Comparison of ENCODE assay signal across 25 cellular contexts in genomic region chr2:7523557-7524210, GRCh38.
DNase-seq lines count a peak whose midpoint lies in the region; ATAC-seq and TF ChIP-seq lines count a peak whose summit lies in the region.
"Had no signal": no experiment of that assay in that cellular context is flagged by ENCODE, and none has a peak within 500 bp of the region (broad histone marks: within the 10 kb centered on the region; RNA-seq: fewer than 3 reads in every experiment).

No MANE protein-coding gene starts in this region.

- no peak overlapping the region for H3K4me3 ChIP-seq in BJ (ENCODE audit: low read depth, low read length)
- no peak overlapping the region for H3K4me3 ChIP-seq in adipocyte (ENCODE audit: low read length)
- H3K4me3 ChIP-seq: coronary artery, esophagus squamous epithelium, psoas muscle, thyroid gland had no signal

- no peaks in the 10 kb centered on the region for H3K36me3 ChIP-seq in BJ (ENCODE audit: control insufficient read depth, insufficient read depth, low read length)
- H3K36me3 ChIP-seq in adipocyte (ENCODE audit: control insufficient read depth, insufficient read depth, low read length, severe bottlenecking), result no peaks in the 10 kb centered on the region
- H3K36me3 ChIP-seq: BE2C, esophagus squamous epithelium, neutrophil, thyroid gland had no signal

- H3K4me1 Mint-ChIP-seq in activated CD4-positive, alpha-beta T cell treated with anti-CD3 and anti-CD28 coated beads for 36 hours, result peaks cover 56% of the 10 kb centered on the region
- H3K4me1 Mint-ChIP-seq in T-helper 1 cell treated with Interleukin-12 subunit alpha and Interleukin-12 subunit beta and Interleukin-4 antibody, amounts not matched to agents 30 μg/mL and 1 μg/mL, for 36 hours (ENCODE audit: low read depth), result peaks cover 38% of the 10 kb centered on the region
- H3K4me1 Mint-ChIP-seq: stimulated activated memory B cell treated with anti-CD40 and anti-IgM and Interleukin-4, amounts not matched to agents 10 μg/mL and 1 μg/mL and 100 μg/mL, for 72 hours had no signal

- H3K9ac ChIP-seq in adipocyte (ENCODE audit: low read length), result no peak overlapping the region

- TF ChIP-seq CTCF in BJ (IDR thresholded peaks at IDR 0.05; ENCODE audit: insufficient read depth, low read depth, low read length), result no peak

- H3K36me3 Mint-ChIP-seq in activated CD4-positive, alpha-beta T cell treated with anti-CD3 and anti-CD28 coated beads for 36 hours (ENCODE audit: low read depth), result peaks cover 22% of the 10 kb centered on the region
- peaks cover 17% of the 10 kb centered on the region for H3K36me3 Mint-ChIP-seq in T-helper 1 cell treated with Interleukin-12 subunit alpha and Interleukin-12 subunit beta and Interleukin-4 antibody, amounts not matched to agents 30 μg/mL and 1 μg/mL, for 36 hours (ENCODE audit: low read depth)
- H3K36me3 Mint-ChIP-seq: stimulated activated memory B cell treated with anti-CD40 and anti-IgM and Interleukin-4, amounts not matched to agents 10 μg/mL and 1 μg/mL and 100 μg/mL, for 72 hours had no signal

- POLR2A ChIA-PET in activated CD4-positive, alpha-beta T cell treated with anti-CD3 and anti-CD28 coated beads for 36 hours (lab: Charles Lee), result interaction anchor here (0.6 to 1.0 kb wide), 4 partner anchors 12 to 302 kb away, joined by 3 to 4 read pairs (median 3); no protein-coding TSS in a partner anchor
- POLR2A ChIA-PET in BJ (lab: Charles Lee), result no interaction called here

- peak overlapping the region; percentile 46 for H3K4me3 Mint-ChIP-seq in activated CD4-positive, alpha-beta T cell treated with anti-CD3 and anti-CD28 coated beads for 36 hours
- H3K4me3 Mint-ChIP-seq in T-helper 1 cell treated with Interleukin-12 subunit alpha and Interleukin-12 subunit beta and Interleukin-4 antibody, amounts not matched to agents 30 μg/mL and 1 μg/mL, for 36 hours, result no peak overlapping the region
- H3K4me3 Mint-ChIP-seq: stimulated activated memory B cell treated with anti-CD40 and anti-IgM and Interleukin-4, amounts not matched to agents 10 μg/mL and 1 μg/mL and 100 μg/mL, for 72 hours had no signal

- CTCF ChIA-PET in activated CD4-positive, alpha-beta T cell treated with anti-CD3 and anti-CD28 coated beads for 36 hours (lab: Charles Lee), result interaction anchor here (0.6 to 1.4 kb wide), 3 partner anchors 15 to 36 kb away, joined by 3 read pairs; no protein-coding TSS in a partner anchor
- CTCF ChIA-PET in BJ (lab: Yijun Ruan, JAX), result interaction anchor here (0.5 to 1.1 kb wide), 2 partner anchors 71 to 426 kb away, joined by 3 read pairs; no protein-coding TSS in a partner anchor

- H3K27me3 Mint-ChIP-seq in activated CD4-positive, alpha-beta T cell treated with anti-CD3 and anti-CD28 coated beads for 36 hours, result no peaks in the 10 kb centered on the region
- H3K27me3 Mint-ChIP-seq in T-helper 1 cell treated with Interleukin-12 subunit alpha and Interleukin-12 subunit beta and Interleukin-4 antibody, amounts not matched to agents 30 μg/mL and 1 μg/mL, for 36 hours (ENCODE audit: low read depth), result no peaks in the 10 kb centered on the region
- H3K27me3 Mint-ChIP-seq: stimulated activated memory B cell treated with anti-CD40 and anti-IgM and Interleukin-4, amounts not matched to agents 10 μg/mL and 1 μg/mL and 100 μg/mL, for 72 hours had no signal

- peaks cover 18% of the 10 kb centered on the region for H3K9me3 Mint-ChIP-seq in activated CD4-positive, alpha-beta T cell treated with anti-CD3 and anti-CD28 coated beads for 36 hours (ENCODE audit: low read depth)
- peaks cover 34% of the 10 kb centered on the region for H3K9me3 Mint-ChIP-seq in T-helper 1 cell treated with Interleukin-12 subunit alpha and Interleukin-12 subunit beta and Interleukin-4 antibody, amounts not matched to agents 30 μg/mL and 1 μg/mL, for 36 hours

- H3K27ac Mint-ChIP-seq in activated CD4-positive, alpha-beta T cell treated with anti-CD3 and anti-CD28 coated beads for 36 hours, result peak overlapping the region; percentile 92
- H3K27ac Mint-ChIP-seq in T-helper 1 cell treated with Interleukin-12 subunit alpha and Interleukin-12 subunit beta and Interleukin-4 antibody, amounts not matched to agents 30 μg/mL and 1 μg/mL, for 36 hours, result peak overlapping the region; percentile 49
- H3K27ac Mint-ChIP-seq: stimulated activated memory B cell treated with anti-CD40 and anti-IgM and Interleukin-4, amounts not matched to agents 10 μg/mL and 1 μg/mL and 100 μg/mL, for 72 hours had no signal

- ATAC-seq in activated CD4-positive, alpha-beta T cell treated with anti-CD3 and anti-CD28 coated beads for 36 hours, result peak; percentile 51
- ATAC-seq: psoas muscle; stimulated activated memory B cell treated with anti-CD40 and anti-IgM and Interleukin-4, amounts not matched to agents 10 μg/mL and 1 μg/mL and 100 μg/mL, for 72 hours had no signal

- intact Hi-C loops in activated CD4-positive, alpha-beta T cell treated with anti-CD3 and anti-CD28 coated beads for 36 hours (cut with DNase I, micrococcal nuclease), result loop anchor here (1.0 to 5.0 kb wide), 5 partner anchors 55 to 234 kb away; no protein-coding TSS in a partner anchor

- H3K9me3 ChIP-seq in adipocyte (ENCODE audit: control insufficient read depth, low read length), result peaks cover 3% of the 10 kb centered on the region
- H3K9me3 ChIP-seq: BE2C, esophagus squamous epithelium, neutrophil, psoas muscle, thyroid gland had no signal

- DNase-seq in activated CD4-positive, alpha-beta T cell treated with anti-CD3 and anti-CD28 coated beads for 36 hours, result peak; percentile 27
- DNase-seq in activated CD4-positive, alpha-beta T cell treated with anti-CD3 and anti-CD28 coated beads for 48 hours, result no peak
- DNase-seq in BJ (ENCODE audit: low read depth) (peak; percentile 23), adipocyte (ENCODE audit: low read depth) (peak; percentile 39), NCI-H2196 (lab: John Stamatoyannopoulos, UW; ENCODE audit: unreplicated experiment) (no peak), activated gamma-delta T cell (lab: John Stamatoyannopoulos, UW) (no peak), NCI-H146 (lab: John Stamatoyannopoulos, UW) (no peak)
- DNase-seq: activated CD4-positive, alpha-beta T cell treated with anti-CD3 and anti-CD28 coated beads, Interleukin-2, amount 50 U/mL, for 4 hours; amygdala; BE2C; esophagus squamous epithelium; GOT3; Kasumi-1; NCI-H1048; NCI-H2029; NCI-H345; NCI-H82; OCI-M1; psoas muscle; SHP77 treated with DMSO at 0.1 percent for 48 hours; thyroid gland had no signal

- H3K27me3 ChIP-seq in BJ (ENCODE audit: control insufficient read depth, insufficient read depth, low read length), result no peaks in the 10 kb centered on the region
- H3K27me3 ChIP-seq in adipocyte (replicated peaks; ENCODE audit: control insufficient read depth, insufficient read depth, low read length), result no peaks in the 10 kb centered on the region
- H3K27me3 ChIP-seq: BE2C, esophagus squamous epithelium, thyroid gland had no signal

- peaks cover 9% of the 10 kb centered on the region for H3K4me1 ChIP-seq in adipocyte (ENCODE audit: control insufficient read depth, insufficient read depth, low read length)
- H3K4me1 ChIP-seq: BE2C, esophagus squamous epithelium, psoas muscle, thyroid gland had no signal

Comparison
In these comparisons a context has a peak if more than half of its experiments do, and no peak if none do; other contexts are left out.
1. DNase-seq: peak in activated CD4-positive, alpha-beta T cell treated with anti-CD3 and anti-CD28 coated beads for 36 hours (single experiment), BJ (single experiment) and adipocyte (single experiment); none in activated CD4-positive, alpha-beta T cell treated with anti-CD3 and anti-CD28 coated beads for 48 hours (single experiment), NCI-H2196 (single experiment), activated gamma-delta T cell (single experiment) and NCI-H146 (single experiment).